Comparison of ENCODE assay signal across 21 cellular contexts in genomic region chr15:77742127-77742526, GRCh38.
A peak's percentile ranks its signal among the peaks of the same experiment; 100 is the strongest.
DNase-seq lines count a peak whose midpoint lies in the region; ATAC-seq, FAIRE-seq and TF ChIP-seq lines count a peak whose summit lies in the region.
"Had no signal": no experiment of that assay in that cellular context is flagged by ENCODE, and none has a peak within 500 bp of the region (broad histone marks: within the 10 kb centered on the region; RNA-seq: fewer than 3 reads in every experiment).

No MANE protein-coding gene starts in this region.

- no peak overlapping the region for H3K9ac ChIP-seq in HepG2 (ENCODE audit: insufficient read depth, low read depth, low read length)
- no peak overlapping the region for H3K9ac ChIP-seq in H1 (replicated peaks in 1 of 4; ENCODE audit: extremely low read depth in 1 of 4, low read depth in 3 of 4, low read length in 3 of 4)

- H3K36me3 ChIP-seq in HepG2 (replicated peaks in 1 of 2; ENCODE audit: control insufficient read depth in 1 of 2, insufficient read depth in 2 of 2, low read length in 2 of 2) (no peaks in the 10 kb centered on the region), right lobe of liver (no peaks in the 10 kb centered on the region), RWPE2 (ENCODE audit: low read depth) (no peaks in the 10 kb centered on the region), H1 (ENCODE audit: control insufficient read depth in 2 of 4, insufficient read depth in 4 of 4, low read length in 3 of 4) (no peaks in the 10 kb centered on the region)
- H3K36me3 ChIP-seq: HAP-1 had no signal

- no peak overlapping the region for H3K4me3 Mint-ChIP-seq in activated naive CD8-positive, alpha-beta T cell treated with anti-CD3 and anti-CD28 coated beads for 36 hours
- H3K4me3 Mint-ChIP-seq: CD4-positive, alpha-beta memory T cell; GM23338 had no signal

- H3K27me3 Mint-ChIP-seq in activated naive CD8-positive, alpha-beta T cell treated with anti-CD3 and anti-CD28 coated beads for 36 hours, result peaks cover 5% of the 10 kb centered on the region

- H3K4me1 ChIP-seq in HepG2 (ENCODE audit: insufficient read depth, low read length), result peaks cover under 1% of the 10 kb centered on the region; the same call in 1 of the 2 replicates
- H3K4me1 ChIP-seq in right lobe of liver, result no peaks in the 10 kb centered on the region
- no peaks in the 10 kb centered on the region for H3K4me1 ChIP-seq in RWPE2 (ENCODE audit: insufficient read depth, poor library complexity, severe bottlenecking)
- peaks cover 11 to 39% (median 24%) of the 10 kb centered on the region in 4 experiments for H3K4me1 ChIP-seq in H1 (replicated peaks in 1 of 4; ENCODE audit: control insufficient read depth in 3 of 4, insufficient read depth in 4 of 4, low read length in 3 of 4)
- H3K4me1 ChIP-seq: A549, HAP-1 had no signal

- intact Hi-C loops in HepG2 (cut with micrococcal nuclease; ENCODE audit: unreplicated experiment), result no loop called here
- intact Hi-C loops in right lobe of liver (cut with DNase I), result no loop called here

- no peak overlapping the region for H3K4me2 ChIP-seq in HepG2 (ENCODE audit: low read depth, low read length)
- no peak overlapping the region for H3K4me2 ChIP-seq in H1 (ENCODE audit: insufficient read depth in 1 of 2, low read depth in 2 of 2, low read length in 2 of 2)
- H3K4me2 ChIP-seq: A549, GM23338 had no signal

- H3K9me3 Mint-ChIP-seq in activated naive CD8-positive, alpha-beta T cell treated with anti-CD3 and anti-CD28 coated beads for 36 hours, result no peaks in the 10 kb centered on the region
- H3K9me3 Mint-ChIP-seq: CD4-positive, alpha-beta memory T cell; GM23338 had no signal

- no peaks in the 10 kb centered on the region for H3K4me1 Mint-ChIP-seq in activated naive CD8-positive, alpha-beta T cell treated with anti-CD3 and anti-CD28 coated beads for 36 hours

- POLR2A ChIA-PET in HepG2 (lab: Yijun Ruan, JAX), result no interaction called here
- POLR2A ChIA-PET in H1 (lab: Charles Lee; ENCODE audit: partially characterized antibody), result no interaction called here

- TF ChIP-seq POLR2A in HepG2 (IDR thresholded peaks at IDR 0.05; ENCODE audit: insufficient read depth in 1 of 2, low read depth in 2 of 2, low read length in 2 of 2), result no peak
- TF ChIP-seq POLR2A in right lobe of liver (IDR thresholded peaks at IDR 0.05), result no peak
- TF ChIP-seq POLR2A in H1 (IDR thresholded peaks at IDR 0.05; ENCODE audit: control extremely low read depth in 1 of 2, low read depth in 2 of 2, low read length in 2 of 2), result no peak

- H3K79me1 ChIP-seq in H1 (ENCODE audit: low read depth, low read length), result no peaks in the 10 kb centered on the region

- no peak for DNase-seq in HepG2 (ENCODE audit: low spot score)
- no peak for DNase-seq in right lobe of liver
- no peak for DNase-seq in RWPE2 (ENCODE audit: low spot score)
- no peak for DNase-seq in H1 (ENCODE audit: low read depth in 1 of 2, low spot score in 2 of 2)
- no peak for DNase-seq in activated naive CD8-positive, alpha-beta T cell treated with anti-CD3 and anti-CD28 coated beads for 36 hours
- DNase-seq in NCI-H2081 treated with DMSO at 0.1 percent for 48 hours (lab: John Stamatoyannopoulos, UW), result no peak
- DNase-seq: 8988T; C1 segment of cervical spinal cord; Calu3; CD4-positive, alpha-beta memory T cell; COR-L47; DMS53; DMS79 treated with DMSO at 0.1 percent for 48 hours; GF-D8 had no signal

- TF ChIP-seq CTCF in HepG2 (CRISPR knock-in tag; IDR thresholded peaks at IDR 0.05), result no peak
- no peak for TF ChIP-seq CTCF in right lobe of liver (IDR thresholded peaks at IDR 0.05)
- no peak for TF ChIP-seq CTCF in RWPE2 (IDR thresholded peaks at IDR 0.05; ENCODE audit: poor library complexity, severe bottlenecking)
- TF ChIP-seq CTCF in H1 (IDR thresholded peaks at IDR 0.05; ENCODE audit: control extremely low read depth in 1 of 3, insufficient read depth in 1 of 3, low read depth in 1 of 3, low read length in 3 of 3), result no peak

- H2BK15ac ChIP-seq in H1 (ENCODE audit: low read length), result peak overlapping the region; percentile 73; the same call in 1 of the 2 replicates

- H3K27ac ChIP-seq in HepG2 (ENCODE audit: extremely low read length, insufficient read depth, low read length) (no peak overlapping the region), right lobe of liver (no peak overlapping the region), RWPE2 (ENCODE audit: poor library complexity, severe bottlenecking) (no peak overlapping the region), H1 (ENCODE audit: low read depth, low read length) (no peak overlapping the region)
- H3K27ac ChIP-seq: A549 had no signal

- no TSS peak for BruUV-seq in HepG2 (replicated peaks; lab: Mats Ljungman, UMichigan)

- FAIRE-seq in HepG2 (lab: Jason Lieb, UNC), result no peak
- no peak for FAIRE-seq in H1 (lab: Jason Lieb, UNC)
- FAIRE-seq: A549, GM12891, GM18507, H54 had no signal

- H3K27me3 ChIP-seq in HepG2 (ENCODE audit: control insufficient read depth in 1 of 2, insufficient read depth in 2 of 2, low read length in 2 of 2) (peaks cover 0 to 1% of the 10 kb centered on the region in 2 experiments; a peak in 2 of 5 replicates), right lobe of liver (no peaks in the 10 kb centered on the region), RWPE2 (ENCODE audit: insufficient read depth, poor library complexity, severe bottlenecking) (peaks cover 42% of the 10 kb centered on the region), H1 (replicated peaks in 1 of 4; ENCODE audit: control insufficient read depth in 3 of 4, extremely low read depth in 1 of 4, insufficient read depth in 3 of 4, low read length in 3 of 4) (no peaks in the 10 kb centered on the region; a peak in 1 of 7 replicates)

- H3K27ac Mint-ChIP-seq in activated naive CD8-positive, alpha-beta T cell treated with anti-CD3 and anti-CD28 coated beads for 36 hours, result no peak overlapping the region
- H3K27ac Mint-ChIP-seq: GM23338 had no signal

- H3K23me2 ChIP-seq in H1 (ENCODE audit: low read depth, low read length), result no peaks in the 10 kb centered on the region; the same call in 1 of the 2 replicates

- no peak overlapping the region for H3K56ac ChIP-seq in H1 (replicated peaks; ENCODE audit: insufficient read length, low read depth, low read length)

- no peak overlapping the region; the same call in 1 of the 2 replicates for H2AK5ac ChIP-seq in H1 (ENCODE audit: low read depth, low read length)

- in situ Hi-C loops in HepG2 (cut with HindIII; ENCODE audit: extremely low pct_ligation_motif_present, low pct_unique_long_range_greater_than_20kb), result no loop called here

- H3K14ac ChIP-seq in H1 (ENCODE audit: insufficient read length), result no peak overlapping the region

- H2BK20ac ChIP-seq in H1 (ENCODE audit: low read length), result peak overlapping the region; percentile 74; the same call in 1 of the 2 replicates

- H3K4me3 ChIP-seq in HepG2 (replicated peaks in 1 of 3; ENCODE audit: insufficient read depth in 1 of 3, low read depth in 2 of 3, low read length in 3 of 3) (no peak overlapping the region), right lobe of liver (no peak overlapping the region), RWPE2 (ENCODE audit: severe bottlenecking) (no peak overlapping the region), H1 (ENCODE audit: extremely low read depth in 1 of 4, insufficient read depth in 2 of 4, low read depth in 3 of 4, low read length in 4 of 4) (no peak overlapping the region)
- H3K4me3 ChIP-seq: A549, GM23338, HAP-1 had no signal

- no CpG with 5 or more reads among the region's 5 CpGs for WGBS in HepG2 (ENCODE audit: low lambda C conversion rate)
- WGBS in right lobe of liver (ENCODE audit: insufficient coverage, low coverage, low lambda C conversion rate, missing lambda C conversion rate), result 100% methylated on average over 1 of the region's 5 CpGs
- WGBS in H1 (ENCODE audit: extremely low coverage in 1 of 2, insufficient coverage in 1 of 2, insufficient read length in 1 of 2, insufficient replicate concordance in 2 of 2, low coverage in 1 of 2, low lambda C conversion rate in 2 of 2, missing lambda C conversion rate in 1 of 2), 2 experiments, result 96% methylated on average over 5 of the region's 5 CpGs; no CpG with 5 or more reads in 1 of the 2 experiments

- H4K91ac ChIP-seq in H1 (replicated peaks; ENCODE audit: insufficient read length, low read length), result no peak overlapping the region

- TF ChIP-seq EP300 in HepG2 (IDR thresholded peaks at IDR 0.05; ENCODE audit: low read depth in 2 of 2, low read length in 2 of 2) (no peak), HepG2 (CRISPR knock-in tag; IDR thresholded peaks at IDR 0.05; ENCODE audit: borderline replicate concordance) (no peak), H1 (IDR thresholded peaks at IDR 0.05; ENCODE audit: borderline replicate concordance in 1 of 2, low read depth in 2 of 2, low read length in 2 of 2) (no peak)

- H2BK12ac ChIP-seq in H1 (ENCODE audit: low read depth, low read length), result peak overlapping the region; percentile 62; the same call in 1 of the 2 replicates

- no peak overlapping the region for H4K5ac ChIP-seq in H1 (ENCODE audit: insufficient read length, low read depth, low read length)

- H2BK5ac ChIP-seq in H1 (ENCODE audit: low read depth, low read length), result no peak overlapping the region

- H2BK120ac ChIP-seq in H1 (replicated peaks; ENCODE audit: low read depth, low read length), result no peak overlapping the region

- TF ChIP-seq RAD21 in HepG2 (CRISPR knock-in tag; IDR thresholded peaks at IDR 0.05) (no peak), H1 (IDR thresholded peaks at IDR 0.05 in 1 of 2, conservative IDR thresholded peaks at IDR 0.05 in 1 of 2; ENCODE audit: low read depth in 2 of 2, low read length in 2 of 2) (no peak)

- H2AFZ ChIP-seq in HepG2 (ENCODE audit: low read length) (no peak overlapping the region), H1 (ENCODE audit: low read length) (no peak overlapping the region)
- H2AFZ ChIP-seq: GM23338 had no signal

- CTCF ChIA-PET in HepG2 (lab: Yijun Ruan, JAX; ENCODE audit: low intra/inter-chr PET ratio, low total read pairs) (no interaction called here), H1 (lab: Charles Lee; ENCODE audit: partially characterized antibody) (interaction anchor here (0.9 to 4.3 kb wide), 15 partner anchors 8 to 159 kb away, joined by 3 to 19 read pairs (median 4); no protein-coding TSS in a partner anchor)

- ATAC-seq in HepG2 (peak; percentile 25; the same call in 1 of the 3 replicates), right lobe of liver (no peak), RWPE2 (ENCODE audit: low read depth) (0 out of 3 replicates have a peak, but pooled peaks have one; percentile 4), GM19463 (IDR thresholded peaks at IDR 0.05; ENCODE audit: unreplicated experiment) (no peak)
- ATAC-seq: GM23338 had no signal

- no peaks in the 10 kb centered on the region for H3K36me3 Mint-ChIP-seq in activated naive CD8-positive, alpha-beta T cell treated with anti-CD3 and anti-CD28 coated beads for 36 hours
- H3K36me3 Mint-ChIP-seq: CD4-positive, alpha-beta memory T cell had no signal

- no peaks in the 10 kb centered on the region for H3K79me2 ChIP-seq in HepG2 (ENCODE audit: insufficient read depth, low read length)
- H3K79me2 ChIP-seq in H1 (ENCODE audit: control insufficient read depth in 1 of 2, insufficient read depth in 2 of 2, low read length in 2 of 2), result no peaks in the 10 kb centered on the region

- H3K4ac ChIP-seq in H1 (replicated peaks; ENCODE audit: insufficient read length, low read depth, low read length), result no peak overlapping the region

- no peak overlapping the region for H3K23ac ChIP-seq in H1 (ENCODE audit: insufficient read length)

- no peaks in the 10 kb centered on the region for H3K9me3 ChIP-seq in HepG2 (ENCODE audit: low read length)
- no peaks in the 10 kb centered on the region for H3K9me3 ChIP-seq in right lobe of liver
- no peaks in the 10 kb centered on the region for H3K9me3 ChIP-seq in RWPE2 (ENCODE audit: severe bottlenecking)
- H3K9me3 ChIP-seq in H1 (ENCODE audit: insufficient read depth in 2 of 2, low read depth in 1 of 2, low read length in 1 of 2), result no peaks in the 10 kb centered on the region
- H3K9me3 ChIP-seq: A549, HAP-1 had no signal

- H4K20me1 ChIP-seq in HepG2 (ENCODE audit: insufficient read depth, low read length) (no peaks in the 10 kb centered on the region), H1 (replicated peaks in 1 of 2; ENCODE audit: control insufficient read depth in 1 of 2, insufficient read depth in 2 of 2, low read length in 2 of 2) (no peaks in the 10 kb centered on the region)

- H3K18ac ChIP-seq in H1 (ENCODE audit: extremely low read depth, low read length), result no peak overlapping the region

- H4K8ac ChIP-seq in H1 (ENCODE audit: extremely low read depth, insufficient read depth, low read length), result no peak overlapping the region

Comparison
In these comparisons a context has a peak if more than half of its experiments do, and no peak if none do; other contexts are left out.
1. ATAC-seq: peak in HepG2 (single experiment) and RWPE2 (single experiment); none in right lobe of liver (0 of 4) and GM19463 (single experiment).